1 cellular context compared by ENCODE assay signal in the genomic region with DNA sequence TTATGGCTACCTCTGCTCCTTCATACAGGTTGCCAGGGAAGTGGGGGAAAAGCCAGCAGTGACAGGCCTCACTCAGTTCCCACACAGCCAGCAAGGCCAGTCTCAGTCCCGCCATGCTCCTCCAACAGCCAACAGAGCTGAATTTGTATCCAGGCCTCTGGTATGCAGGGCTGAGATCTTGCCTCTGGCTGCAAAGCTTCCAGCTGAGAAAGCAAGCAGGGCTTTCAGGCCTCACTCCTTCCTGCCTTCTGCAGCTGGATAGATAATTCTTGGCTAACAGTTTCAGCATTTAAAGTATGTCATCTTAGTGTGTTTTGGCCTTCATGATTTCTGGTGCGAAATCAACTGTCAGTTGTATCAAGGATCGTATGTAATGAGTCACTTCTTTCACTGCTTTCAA.
TF ChIP-seq lines count a peak whose summit lies in the region.

No MANE protein-coding gene starts in this region.

TF ChIP-seq in IMR-90, 13 proteins besides CTCF, POLR2A, EP300 and RAD21 (continued from another document):
- TF ChIP-seq, protein P1, sequence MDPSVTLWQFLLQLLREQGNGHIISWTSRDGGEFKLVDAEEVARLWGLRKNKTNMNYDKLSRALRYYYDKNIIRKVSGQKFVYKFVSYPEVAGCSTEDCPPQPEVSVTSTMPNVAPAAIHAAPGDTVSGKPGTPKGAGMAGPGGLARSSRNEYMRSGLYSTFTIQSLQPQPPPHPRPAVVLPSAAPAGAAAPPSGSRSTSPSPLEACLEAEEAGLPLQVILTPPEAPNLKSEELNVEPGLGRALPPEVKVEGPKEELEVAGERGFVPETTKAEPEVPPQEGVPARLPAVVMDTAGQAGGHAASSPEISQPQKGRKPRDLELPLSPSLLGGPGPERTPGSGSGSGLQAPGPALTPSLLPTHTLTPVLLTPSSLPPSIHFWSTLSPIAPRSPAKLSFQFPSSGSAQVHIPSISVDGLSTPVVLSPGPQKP (IDR thresholded peaks at IDR 0.05; ENCODE audit: borderline replicate concordance, low read depth, low read length), result no peak
- TF ChIP-seq MXI1 (IDR thresholded peaks at IDR 0.05; ENCODE audit: borderline replicate concordance, low read depth, low read length) (no peak), MAZ (IDR thresholded peaks at IDR 0.05; ENCODE audit: borderline replicate concordance, low read depth, low read length) (no peak), RFX5 (IDR thresholded peaks at IDR 0.05; ENCODE audit: low read depth, low read length) (no peak), BHLHE40 (IDR thresholded peaks at IDR 0.05; ENCODE audit: low read depth, low read length) (no peak)
